Comparison of ENCODE assay signal across 25 cellular contexts in genomic region chr1:119752592-119752991, GRCh38. TPM values are rescaled to one million over a fixed set of nuclear protein-coding genes. Genes with fewer than 3 reads are reported as not detected.
"Had no signal": no experiment of that assay in that cellular context is flagged by ENCODE, and none has a peak within 500 bp of the region (broad histone marks: within the 10 kb centered on the region; RNA-seq: fewer than 3 reads in every experiment).

No MANE protein-coding gene starts in this region.

- H3K4me3 ChIP-seq: K562 had no signal

- H3K9me3 Mint-ChIP-seq: IgD-negative memory B cell had no signal

- ATAC-seq: K562, Panc1 had no signal

- H3K27ac ChIP-seq: HL-60, KMS-11, RWPE1 had no signal

- H3K4me2 ChIP-seq: KMS-11, SK-N-SH had no signal

- H3K9me2 ChIP-seq: SK-N-SH had no signal

- FAIRE-seq: HTR-8/SVneo, K562 had no signal

- H3K27ac Mint-ChIP-seq: IgD-negative memory B cell had no signal

- H3K9me3 ChIP-seq: SK-N-SH had no signal

- H3K4me3 Mint-ChIP-seq: IgD-negative memory B cell had no signal

- DNase-seq: Kasumi-1, MM.1S, NCI-H1092 treated with DMSO at 0.1 percent for 48 hours, NCI-H1436, NCI-H187, NCI-H2029, NCI-H2081 treated with DMSO at 0.1 percent for 48 hours, NCI-H2171, NCI-H226, NCI-H446, NCI-H510A, NCI-H524 treated with DMSO at 0.1 percent for 48 hours, NCI-H69, NCI-H774, SHP77, SK-N-SH had no signal

RNA-seq across cellular contexts. Expression of gene HMGCS2, which starts 16.1 kb away (rescaled TPM):
- total RNA-seq: M059J, SK-MEL-5 had no signal

RNA-seq across cellular contexts. Expression of gene REG4, which starts 58.7 kb away (rescaled TPM):
- total RNA-seq: K562, SK-MEL-5 had no signal
